Comparison of ENCODE assay signal across 8 cellular contexts in genomic region chr11:65262775-65263174, GRCh38. TPM values are rescaled to one million over a fixed set of nuclear protein-coding genes. Genes with fewer than 3 reads are reported as not detected.
DNase-seq lines count a peak whose midpoint lies in the region; ATAC-seq and TF ChIP-seq lines count a peak whose summit lies in the region.

No MANE protein-coding gene starts in this region.

- CTCF ChIA-PET in HCT116 (lab: Charles Lee) (interaction anchor here (1.1 to 2.1 kb wide), 3 partner anchors 12 to 151 kb away, joined by 4 to 12 read pairs (median 7); partner anchors contain the start of gene TM7SF2), RWPE1 (lab: Yijun Ruan, JAX) (interaction anchor here (0.8 to 2.2 kb wide), 3 partner anchors 12 to 53 kb away, joined by 3 to 12 read pairs (median 8); partner anchors contain the start of gene CDC42EP2)

- H3K9ac ChIP-seq in HCT116 (ENCODE audit: low read length) (peak overlapping the region; percentile 93), skeletal muscle tissue (ENCODE audit: low read depth in 1 of 3, low read length in 3 of 3) (peak overlapping the region; percentile 55 to 97 (median 91))

- TF ChIP-seq POLR2A in HCT116 (IDR thresholded peaks at IDR 0.05; ENCODE audit: borderline replicate concordance, extremely low read depth, insufficient read depth, insufficient read length) = no peak

- H3K9me2 ChIP-seq in HCT116 (ENCODE audit: insufficient read depth) = no peaks in the 10 kb centered on the region

- H3K4me3 ChIP-seq in HCT116 (replicated peaks in 1 of 2; ENCODE audit: low read depth in 1 of 2, low read length in 2 of 2) (peak overlapping the region; percentile 81 to 90), fibroblast of pulmonary artery (replicated peaks; ENCODE audit: low read depth, low read length) (peak overlapping the region; percentile 85), skeletal muscle tissue (ENCODE audit: low read length in 3 of 3) (peak overlapping the region; percentile 86 to 100 (median 97))

- H3K4me1 ChIP-seq in HCT116 (ENCODE audit: control insufficient read depth in 1 of 2, insufficient read depth in 2 of 2, low read length in 2 of 2) = peaks cover 7 to 18% of the 10 kb centered on the region in 2 experiments; a peak in 3 of 4 replicates
- peaks cover 13 to 14% (median 13%) of the 10 kb centered on the region in 3 donors for H3K4me1 ChIP-seq in skeletal muscle tissue (ENCODE audit: control insufficient read depth in 3 of 3, insufficient read depth in 3 of 3, low read length in 3 of 3)

- H3K27me3 ChIP-seq in HCT116 (ENCODE audit: insufficient read depth, low read length) (no peaks in the 10 kb centered on the region), skeletal muscle tissue (ENCODE audit: control insufficient read depth in 3 of 3, insufficient read depth in 3 of 3, low read length in 3 of 3) (no peaks in the 10 kb centered on the region)

- TSS peak; percentile 87 for BruUV-seq in HCT116 (replicated peaks; lab: Mats Ljungman, UMichigan)

- H4K20me1 ChIP-seq in HCT116 (ENCODE audit: insufficient read depth) = no peaks in the 10 kb centered on the region

- no peak overlapping the region for H2AFZ ChIP-seq in HCT116 (ENCODE audit: low read depth, low read length, poor library complexity, severe bottlenecking)

- no peak for ATAC-seq in HCT116
- no peak for ATAC-seq in HG03039 (IDR thresholded peaks at IDR 0.05; ENCODE audit: unreplicated experiment)

- POLR2A ChIA-PET in HCT116 (lab: Charles Lee) (interaction anchor here (1.0 to 2.4 kb wide), 4 partner anchors 10 to 406 kb away, joined by 4 to 10 read pairs (median 6); partner anchors contain the start of gene DPF2), RWPE1 (lab: Yijun Ruan, JAX; ENCODE audit: low non-redundant PET) (interaction anchor here (0.6 to 1.4 kb wide), 3 partner anchors 14 to 71 kb away, joined by 3 to 6 read pairs (median 4); partner anchors contain the start of gene DPF2)

- RAD21 ChIA-PET in HCT116 (lab: Charles Lee; ENCODE audit: low non-redundant PET in 1 of 2, low total read pairs in 2 of 2, uncharacterized antibody in 2 of 2, unreplicated experiment in 2 of 2) = no interaction called here

- H3K9me3 ChIP-seq in HCT116 (ENCODE audit: control insufficient read depth in 1 of 2, insufficient read depth in 1 of 2, low read depth in 1 of 2, low read length in 2 of 2) (no peaks in the 10 kb centered on the region), skeletal muscle tissue (ENCODE audit: control insufficient read depth in 3 of 3, low read length in 3 of 3) (no peaks in the 10 kb centered on the region)

- intact Hi-C loops in HCT116 (cut with micrococcal nuclease) = no loop called here
- intact Hi-C loops in posterior vena cava (cut with DNase I) = no loop called here

- peak overlapping the region; percentile 84 for H3K4me2 ChIP-seq in HCT116 (ENCODE audit: low read length)

- DNase-seq in HCT116 (ENCODE audit: low read depth, low spot score) = no peak
- no peak for DNase-seq in RWPE1 (ENCODE audit: low spot score)
- DNase-seq in fibroblast of pulmonary artery (ENCODE audit: low read depth) = no peak
- no peak for DNase-seq in NK-92 treated with Interleukin-12 subunit alpha and Interleukin-12 subunit beta, amount 100 ng/mL, for 24 hours (lab: John Stamatoyannopoulos, UW)
- DNase-seq in posterior vena cava (ENCODE audit: low spot score) = no peak
- DNase-seq in NCI-H446 treated with DMSO at 0.1 percent for 48 hours (lab: John Stamatoyannopoulos, UW) = no peak

- H3K79me2 ChIP-seq in HCT116 (ENCODE audit: insufficient read depth, low read length) = peaks cover 48% of the 10 kb centered on the region

- TF ChIP-seq RAD21 in HCT116 (IDR thresholded peaks at IDR 0.05; ENCODE audit: low read depth) = no peak

- H3K27ac ChIP-seq in HCT116 (ENCODE audit: low read depth, low read length) (peak overlapping the region; percentile 90), RWPE1 (peak overlapping the region; percentile 94; the same call in 1 of the 2 replicates), skeletal muscle tissue (ENCODE audit: low read depth, low read length) (no peak overlapping the region)

- TF ChIP-seq CTCF in HCT116 (IDR thresholded peaks at IDR 0.05 in 2 of 3, conservative IDR thresholded peaks at IDR 0.05 in 1 of 3; ENCODE audit: borderline replicate concordance in 1 of 3, insufficient read depth in 1 of 3, low read depth in 2 of 3, low read length in 2 of 3) = no peak
- TF ChIP-seq CTCF in RWPE1 (conservative IDR thresholded peaks at IDR 0.05; ENCODE audit: low read depth) = no peak
- no peak for TF ChIP-seq CTCF in fibroblast of pulmonary artery (IDR thresholded peaks at IDR 0.05; ENCODE audit: low read length, missing control alignments)

- H3K36me3 ChIP-seq in HCT116 (ENCODE audit: control insufficient read depth in 1 of 2, insufficient read depth in 2 of 2, low read length in 2 of 2) (peaks cover 2 to 14% of the 10 kb centered on the region in 2 experiments; a peak in 2 of 4 replicates), skeletal muscle tissue (ENCODE audit: control insufficient read depth in 3 of 3, insufficient read depth in 3 of 3, low read length in 3 of 3) (peaks cover 0 to 5% (median 0%) of the 10 kb centered on the region in 3 donors)

TF ChIP-seq in HCT116, 20 proteins besides CTCF, POLR2A, EP300 and RAD21:
- TF ChIP-seq ATF3 (IDR thresholded peaks at IDR 0.05) = no peak
- TF ChIP-seq YY1 (IDR thresholded peaks at IDR 0.05; ENCODE audit: extremely low read depth, insufficient replicate concordance, low read depth, low read length) = no peak
- TF ChIP-seq JUND (IDR thresholded peaks at IDR 0.05) = no peak
- TF ChIP-seq TCF7L2 (IDR thresholded peaks at IDR 0.05; ENCODE audit: borderline replicate concordance, extremely low read depth, insufficient read depth, insufficient read length) = no peak
- TF ChIP-seq SRF (IDR thresholded peaks at IDR 0.05; ENCODE audit: low read depth) = no peak
- TF ChIP-seq SP1 (IDR thresholded peaks at IDR 0.05; ENCODE audit: low read depth) = no peak
- TF ChIP-seq POLR2AphosphoS5 (IDR thresholded peaks at IDR 0.05; ENCODE audit: low read depth, low read length) = no peak
- TF ChIP-seq ZNF274 (IDR thresholded peaks at IDR 0.05; ENCODE audit: low read depth, low read length) = no peak
- TF ChIP-seq ELF1 (IDR thresholded peaks at IDR 0.05; ENCODE audit: borderline replicate concordance, low read depth) = no peak
- TF ChIP-seq EZH2phosphoT487 (IDR thresholded peaks at IDR 0.05; ENCODE audit: borderline replicate concordance) = no peak
- no peak for TF ChIP-seq ZBTB33 (IDR thresholded peaks at IDR 0.05; ENCODE audit: extremely low read depth, insufficient replicate concordance, low read length)

RNA-seq across cellular contexts. Expression of gene POLA2, which starts 1.0 kb away (rescaled TPM):
- total RNA-seq in HCT116 (2021; ENCODE audit: unreplicated experiment) (20.0 TPM), skeletal muscle tissue (2.1 TPM), posterior vena cava (1 to 10 TPM; 6.0 to 6.1 TPM)
- 14.1 and 17.3 TPM in 2 replicates for polyA plus RNA-seq in HCT116 (2012)

RNA-seq across cellular contexts. Expression of gene CDC42EP2, which starts 51.9 kb away (rescaled TPM):
- 15.4 TPM for total RNA-seq in HCT116 (2021; ENCODE audit: unreplicated experiment)
- polyA plus RNA-seq in HCT116 (2012) = 17.2 and 20.4 TPM in 2 replicates
- total RNA-seq in skeletal muscle tissue = 19.3 TPM
- 10 to 100 TPM; 15.7 to 16.2 TPM for total RNA-seq in posterior vena cava
